ENCODE assay signal across 8 cellular contexts in genomic region chr12:100229036-100229635, GRCh38. TPM values are rescaled to one million over a fixed set of nuclear protein-coding genes. Genes with fewer than 3 reads are reported as not detected.
DNase-seq lines count a peak whose midpoint lies in the region; ATAC-seq and FAIRE-seq lines count a peak whose summit lies in the region.

No MANE protein-coding gene starts in this region.

- FAIRE-seq in HTR-8/SVneo (lab: Jason Lieb, UNC), result peak; percentile 82

- DNase-seq in Caki2 (ENCODE audit: low read depth) (peak; percentile 3), HTR-8/SVneo (ENCODE audit: insufficient read length, low spot score) (peak; percentile 36), SW480 (ENCODE audit: low spot score) (peak; percentile 18), iPS-NIHi7 (ENCODE audit: extremely low spot score) (peak; percentile 17), nucleus accumbens (lab: John Stamatoyannopoulos, UW) (no peak), NCI-H345 (lab: John Stamatoyannopoulos, UW) (no peak), AG08395 (ENCODE audit: low spot score) (no peak)

- ATAC-seq in GM18502 (IDR thresholded peaks at IDR 0.05; ENCODE audit: poor library complexity, unreplicated experiment), result no peak

- in situ Hi-C loops in Caki2 (cut with HindIII; ENCODE audit: low pct_unique_long_range_greater_than_20kb, low sequenced_read_pairs), result no loop called here

RNA-seq across cellular contexts. Expression of gene ACTR6, which starts 28.5 kb away (rescaled TPM):
- total RNA-seq in Caki2 (2014; rRNA removed; shearing (Covaris generic); ENCODE audit: low replicate concordance), result 19.0 and 26.8 TPM in 2 replicates

RNA-seq across cellular contexts. Expression of gene DEPDC4, which starts 37.7 kb away (rescaled TPM):
- 2.0 TPM in 1 of 2 replicates, not detected in the other for total RNA-seq in Caki2 (2014; rRNA removed; shearing (Covaris generic); ENCODE audit: low replicate concordance)

RNA-seq across cellular contexts. Expression of gene SCYL2, which starts 37.8 kb away (rescaled TPM):
- total RNA-seq in Caki2 (2014; rRNA removed; shearing (Covaris generic); ENCODE audit: low replicate concordance), result 1.8 and 3.0 TPM in 2 replicates

Comparison
In these comparisons a context has a peak if more than half of its experiments do, and no peak if none do; other contexts are left out.
1. DNase-seq: peak in Caki2 (single experiment), HTR-8/SVneo (single experiment), SW480 (single experiment) and iPS-NIHi7 (single experiment); none in nucleus accumbens (0 of 56), NCI-H345 (single experiment) and AG08395 (single experiment).